ENCODE assay signal across 11 cellular contexts in genomic region chr14:79044894-79045624, GRCh38.
DNase-seq lines count a peak whose midpoint lies in the region; ATAC-seq, FAIRE-seq and TF ChIP-seq lines count a peak whose summit lies in the region.
"Had no signal": no experiment of that assay in that cellular context is flagged by ENCODE, and none has a peak within 500 bp of the region (broad histone marks: within the 10 kb centered on the region; RNA-seq: fewer than 3 reads in every experiment).

No MANE protein-coding gene starts in this region.

- peaks cover 14% of the 10 kb centered on the region for H3K4me1 ChIP-seq in endothelial cell of umbilical vein (ENCODE audit: control insufficient read depth, extremely low read depth, insufficient read depth, low read length)

- H3K9me1 ChIP-seq in endothelial cell of umbilical vein (replicated peaks; ENCODE audit: control insufficient read depth, extremely low read depth, insufficient read depth, low read length), result no peaks in the 10 kb centered on the region

- H3K27me3 ChIP-seq in endothelial cell of umbilical vein (ENCODE audit: control insufficient read depth in 2 of 2, insufficient read depth in 2 of 2, low read length in 2 of 2), result no peaks in the 10 kb centered on the region

- TF ChIP-seq POLR2A in endothelial cell of umbilical vein (IDR thresholded peaks at IDR 0.05; ENCODE audit: low read depth, low read length), result no peak

- no peak for TF ChIP-seq CTCF in endothelial cell of umbilical vein (IDR thresholded peaks at IDR 0.05; ENCODE audit: extremely low read depth in 1 of 2, insufficient read depth in 1 of 2, low read depth in 1 of 2, low read length in 2 of 2)

- H2AFZ ChIP-seq in endothelial cell of umbilical vein (ENCODE audit: low read depth, low read length), result peak overlapping the region; percentile 93

- CTCF ChIA-PET in endothelial cell of umbilical vein (lab: Charles Lee), result interaction anchor here (0.6 to 1.4 kb wide), 2 partner anchors 15 to 111 kb away, joined by 3 read pairs; no protein-coding TSS in a partner anchor

- H4K20me1 ChIP-seq in endothelial cell of umbilical vein (replicated peaks; ENCODE audit: control insufficient read depth, extremely low read depth, insufficient read depth, low read length), result no peaks in the 10 kb centered on the region

- H3K9me3 ChIP-seq in endothelial cell of umbilical vein (replicated peaks; ENCODE audit: control insufficient read depth, insufficient read depth, low read length), result no peaks in the 10 kb centered on the region

- H3K4me2 ChIP-seq in endothelial cell of umbilical vein (ENCODE audit: insufficient read depth, low read length), result peak overlapping the region; percentile 63

- POLR2A ChIA-PET in endothelial cell of umbilical vein (lab: Charles Lee), result no interaction called here

- BruUV-seq in endothelial cell of umbilical vein (replicated peaks; lab: Mats Ljungman, UMichigan), result TSS peak; percentile 76

- H3K4me3 ChIP-seq in endothelial cell of umbilical vein (replicated peaks in 1 of 3; ENCODE audit: insufficient read depth in 1 of 3, low read depth in 1 of 3, low read length in 3 of 3), result peak overlapping the region in 1 of 3 experiments; percentile 18

- dilution Hi-C loops in endothelial cell of umbilical vein (cut with MboI; ENCODE audit: extremely low pct_ligation_motif_present, low sequenced_read_pairs), result no loop called here

- no peaks in the 10 kb centered on the region for H3K79me2 ChIP-seq in endothelial cell of umbilical vein (ENCODE audit: control insufficient read depth, insufficient read depth, low read length)

- peak; percentile 68 for FAIRE-seq in endothelial cell of umbilical vein (lab: Jason Lieb, UNC)

- intact Hi-C loops in endothelial cell of umbilical vein (cut with micrococcal nuclease), result loop anchor here (1.0 to 2.0 kb wide), 4 partner anchors 34 to 122 kb away; no protein-coding TSS in a partner anchor

- DNase-seq in ELF-1 (ENCODE audit: low read depth, low spot score) (peak; percentile 87), NCI-H345 (lab: John Stamatoyannopoulos, UW) (peak; percentile 81), endothelial cell of umbilical vein (ENCODE audit: low read depth, low spot score) (peak; percentile 86), occipital lobe (lab: John Stamatoyannopoulos, UW) (peak; percentile 21), germinal center (ENCODE audit: low spot score) (no peak), midbrain (lab: John Stamatoyannopoulos, UW) (no peak)
- no peak for DNase-seq in central memory CD4-positive, alpha-beta T cell
- DNase-seq: activated T-cell treated with anti-CD3 and anti-CD28 coated beads, Interleukin-2, amount 50 U/mL, for 72 hours; GDM1; SHP77 treated with DMSO at 0.1 percent for 48 hours had no signal

- no peaks in the 10 kb centered on the region for H3K36me3 ChIP-seq in endothelial cell of umbilical vein (ENCODE audit: control insufficient read depth in 2 of 2, extremely low read depth in 1 of 2, insufficient read depth in 2 of 2, low read length in 2 of 2)

- H3K27ac ChIP-seq in endothelial cell of umbilical vein (ENCODE audit: insufficient read depth, low read depth, low read length), result peak overlapping the region; percentile 82

- H3K9ac ChIP-seq in endothelial cell of umbilical vein (replicated peaks; ENCODE audit: extremely low read depth, insufficient read depth, low read length), result peak overlapping the region; percentile 61

- ATAC-seq in HG02571 (IDR thresholded peaks at IDR 0.05; ENCODE audit: unreplicated experiment), result no peak
- ATAC-seq: activated T-cell treated with anti-CD3 and anti-CD28 coated beads, Interleukin-2, amount 50 U/mL, for 72 hours had no signal

TF ChIP-seq in endothelial cell of umbilical vein, 7 proteins besides CTCF, POLR2A, EP300 and RAD21:
- TF ChIP-seq POLR2AphosphoS5 (IDR thresholded peaks at IDR 0.05; ENCODE audit: insufficient read depth, low read depth, low read length), result peak; percentile 42
- no peak for TF ChIP-seq MYC (IDR thresholded peaks at IDR 0.05; ENCODE audit: low read depth, low read length)
- no peak for TF ChIP-seq EZH2 (IDR thresholded peaks at IDR 0.05; ENCODE audit: borderline replicate concordance, low read depth, low read length, severe bottlenecking)
- TF ChIP-seq MAX (IDR thresholded peaks at IDR 0.05; ENCODE audit: insufficient read depth, insufficient read length), result no peak
- TF ChIP-seq FOS (IDR thresholded peaks at IDR 0.05; ENCODE audit: borderline replicate concordance, insufficient read depth, low read length), result peak; percentile 98
- TF ChIP-seq JUN (IDR thresholded peaks at IDR 0.05; ENCODE audit: borderline replicate concordance, insufficient read depth, insufficient read length, low read depth), result peak; percentile 66
- peak; percentile 64 for TF ChIP-seq GATA2 (IDR thresholded peaks at IDR 0.05; ENCODE audit: insufficient read depth, insufficient read length, low read depth, low read length)

Comparison
In these comparisons a context has a peak if more than half of its experiments do, and no peak if none do; other contexts are left out.
1. DNase-seq: peak in ELF-1 (single experiment), NCI-H345 (single experiment), endothelial cell of umbilical vein (single experiment) and occipital lobe (single experiment); none in central memory CD4-positive, alpha-beta T cell (single experiment), germinal center (single experiment) and midbrain (single experiment).